ENCODE assay signal across 9 cellular contexts in the genomic region with DNA sequence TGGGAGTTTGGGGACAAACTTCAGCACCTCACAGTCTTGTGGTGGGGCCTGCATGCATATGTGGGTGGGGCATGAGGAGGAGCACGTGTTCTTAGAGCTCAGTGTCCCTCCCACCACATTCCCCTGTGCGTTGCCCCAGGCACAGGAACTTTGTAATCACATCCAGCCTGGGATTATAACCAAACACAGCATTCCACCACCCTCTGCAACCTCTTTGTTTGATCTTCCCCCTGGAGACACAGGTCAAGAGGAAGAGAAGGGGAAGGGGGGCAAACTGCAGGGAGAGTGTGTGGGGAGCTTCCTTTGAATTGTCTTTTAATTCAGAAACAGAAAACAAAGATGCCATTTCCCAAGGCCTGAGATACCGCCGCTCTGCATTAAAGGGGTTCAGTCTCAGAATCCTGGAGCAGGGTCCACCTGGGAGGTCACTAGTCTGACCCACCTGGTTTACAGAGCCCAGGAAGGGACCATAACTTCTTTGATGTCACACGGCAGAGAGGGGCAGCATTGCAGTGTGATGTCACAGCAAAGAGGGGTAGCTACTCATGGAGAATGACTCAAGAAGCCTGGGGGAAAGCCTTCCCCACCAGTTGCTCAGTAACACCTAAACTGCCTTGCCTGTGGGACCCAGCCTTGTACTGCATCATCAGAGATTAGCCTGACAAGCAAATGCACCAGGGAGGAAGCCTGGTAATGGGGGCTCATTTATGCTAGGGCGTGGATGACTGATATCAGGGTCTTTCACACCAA.
DNase-seq lines count a peak whose midpoint lies in the region; ATAC-seq and TF ChIP-seq lines count a peak whose summit lies in the region.
"Had no signal": no experiment of that assay in that cellular context is flagged by ENCODE, and none has a peak within 500 bp of the region (broad histone marks: within the 10 kb centered on the region; RNA-seq: fewer than 3 reads in every experiment).

No MANE protein-coding gene starts in this region.

- H3K4me3 ChIP-seq in heart right ventricle: peak overlapping the region in 1 of 10 donors; percentile 9

- H3K27me3 Mint-ChIP-seq in HFFc6 (ENCODE audit: insufficient read depth) (peaks cover 7% of the 10 kb centered on the region; the same call in 1 of the 2 replicates), WTC11 (ENCODE audit: low read depth) (peaks cover 9% of the 10 kb centered on the region)
- no peaks in the 10 kb centered on the region for H3K27me3 Mint-ChIP-seq in stimulated activated naive B cell treated with anti-CD40 and anti-IgM and Interleukin-4, amounts not matched to agents 10 μg/mL and 1 μg/mL and 100 μg/mL, for 72 hours
- H3K27me3 Mint-ChIP-seq: activated CD4-positive, alpha-beta T cell treated with anti-CD3 and anti-CD28 coated beads, Interleukin-2, amount 10 ng/mL, durations not matched to agents 7 days and 5 days had no signal

- TF ChIP-seq CTCF in HFFc6 (IDR thresholded peaks at IDR 0.05): no peak
- TF ChIP-seq CTCF in WTC11 (IDR thresholded peaks at IDR 0.05): no peak
- no peak for TF ChIP-seq CTCF in heart right ventricle (IDR thresholded peaks at IDR 0.05)
- no peak for TF ChIP-seq CTCF in GM13977 (IDR thresholded peaks at IDR 0.05; ENCODE audit: extremely low read depth, insufficient read depth, missing control alignments)

- in situ Hi-C loops in GM13977 (cut with MboI; ENCODE audit: low pct_unique_long_range_greater_than_20kb, low sequenced_read_pairs, unreplicated experiment): no loop called here

- ATAC-seq in WTC11 (peak; percentile 97), heart right ventricle (peak in 7 of 8 donors; percentile 13 to 84 (median 66)), HG02840 (IDR thresholded peaks at IDR 0.05; ENCODE audit: low FRiP score, unreplicated experiment) (no peak), GM19455 (IDR thresholded peaks at IDR 0.05; ENCODE audit: unreplicated experiment) (no peak)
- peak; percentile 14 to 55 for ATAC-seq in stimulated activated naive B cell treated with anti-CD40 and anti-IgM and Interleukin-4, amounts not matched to agents 10 μg/mL and 1 μg/mL and 100 μg/mL, for 72 hours (replicated peaks)

- intact Hi-C loops in heart right ventricle (cut with DNase I): loop anchor here in 1 of 10 donors (2.0 kb wide), 1 partner anchor 31 kb away; no protein-coding TSS in a partner anchor

- no peaks in the 10 kb centered on the region for H3K36me3 ChIP-seq in heart right ventricle

- 49% methylated on average over 6 of the region's 6 CpGs for WGBS in heart right ventricle, 2 donors

- peaks cover 11 to 50% (median 25%) of the 10 kb centered on the region in 9 donors for H3K4me1 ChIP-seq in heart right ventricle

- H3K27me3 ChIP-seq in heart right ventricle: no peaks in the 10 kb centered on the region

- H3K4me1 Mint-ChIP-seq in HFFc6 (ENCODE audit: low read depth) (peaks cover 38% of the 10 kb centered on the region), WTC11 (peaks cover 23% of the 10 kb centered on the region)
- peaks cover 7 to 8% of the 10 kb centered on the region in 2 donors for H3K4me1 Mint-ChIP-seq in stimulated activated naive B cell treated with anti-CD40 and anti-IgM and Interleukin-4, amounts not matched to agents 10 μg/mL and 1 μg/mL and 100 μg/mL, for 72 hours

- POLR2A ChIA-PET in WTC11 (lab: Charles Lee): interaction anchor here (0.8 kb wide), 1 partner anchor 22 kb away, joined by 3 read pairs; no protein-coding TSS in a partner anchor

- H3K4me3 Mint-ChIP-seq in HFFc6 (peak overlapping the region; percentile 31), WTC11 (no peak overlapping the region)
- H3K4me3 Mint-ChIP-seq in stimulated activated naive B cell treated with anti-CD40 and anti-IgM and Interleukin-4, amounts not matched to agents 10 μg/mL and 1 μg/mL and 100 μg/mL, for 72 hours: peak overlapping the region in 1 of 2 donors; percentile 8
- H3K4me3 Mint-ChIP-seq: activated CD4-positive, alpha-beta T cell treated with anti-CD3 and anti-CD28 coated beads, Interleukin-2, amount 10 ng/mL, durations not matched to agents 7 days and 5 days had no signal

- H3K9me3 Mint-ChIP-seq in HFFc6 (no peaks in the 10 kb centered on the region), WTC11 (peaks cover 11% of the 10 kb centered on the region)
- H3K9me3 Mint-ChIP-seq in stimulated activated naive B cell treated with anti-CD40 and anti-IgM and Interleukin-4, amounts not matched to agents 10 μg/mL and 1 μg/mL and 100 μg/mL, for 72 hours: peaks cover 0 to 2% of the 10 kb centered on the region in 2 donors

- peak; percentile 59 for DNase-seq in HFFc6
- peak; percentile 60 for DNase-seq in WTC11 (ENCODE audit: low spot score)
- DNase-seq in heart right ventricle: peak in 1 of 2 donors; percentile 22
- no peak for DNase-seq in stimulated activated naive B cell treated with anti-CD40 and anti-IgM and Interleukin-4, amounts not matched to agents 10 μg/mL and 1 μg/mL and 100 μg/mL, for 72 hours
- no peak for DNase-seq in GM13977 (ENCODE audit: low spot score)
- no peak for DNase-seq in NCI-H1930 (lab: John Stamatoyannopoulos, UW)
- DNase-seq: activated CD4-positive, alpha-beta T cell treated with anti-CD3 and anti-CD28 coated beads, Interleukin-2, amount 10 ng/mL, durations not matched to agents 7 days and 5 days had no signal

- H3K9me3 ChIP-seq in heart right ventricle: no peaks in the 10 kb centered on the region

- H3K36me3 Mint-ChIP-seq in HFFc6 (ENCODE audit: low read depth): no peaks in the 10 kb centered on the region
- H3K36me3 Mint-ChIP-seq in WTC11: 0 out of 2 replicates have a peak, but pooled peaks cover 4% of the 10 kb centered on the region
- H3K36me3 Mint-ChIP-seq in stimulated activated naive B cell treated with anti-CD40 and anti-IgM and Interleukin-4, amounts not matched to agents 10 μg/mL and 1 μg/mL and 100 μg/mL, for 72 hours: no peaks in the 10 kb centered on the region

- peak overlapping the region; percentile 6 to 82 (median 62) for H3K27ac ChIP-seq in heart right ventricle

- CTCF ChIA-PET in WTC11 (lab: Charles Lee): interaction anchor here (1.0 to 1.5 kb wide), 3 partner anchors 9 to 249 kb away, joined by 4 to 5 read pairs (median 4); no protein-coding TSS in a partner anchor

- H3K27ac Mint-ChIP-seq in HFFc6 (peak overlapping the region; percentile 71), WTC11 (peak overlapping the region; percentile 96)
- H3K27ac Mint-ChIP-seq in stimulated activated naive B cell treated with anti-CD40 and anti-IgM and Interleukin-4, amounts not matched to agents 10 μg/mL and 1 μg/mL and 100 μg/mL, for 72 hours: peak overlapping the region; percentile 9

TF ChIP-seq in WTC11, 78 proteins besides CTCF, POLR2A, EP300 and RAD21:
- TF ChIP-seq ZBTB21 (CRISPR knock-in tag; IDR thresholded peaks at IDR 0.05; ENCODE audit: borderline replicate concordance) (0 out of 2 replicates have a peak, but pooled peaks have one; percentile 40), GABPB1 (CRISPR knock-in tag; IDR thresholded peaks at IDR 0.05) (peak; percentile 55; the same call in 1 of the 2 replicates), USF2 (CRISPR knock-in tag; IDR thresholded peaks at IDR 0.05) (peak; percentile 79), SMAD3 (CRISPR knock-in tag; IDR thresholded peaks at IDR 0.05; ENCODE audit: borderline replicate concordance) (0 out of 2 replicates have a peak, but pooled peaks have one; percentile 52), USF1 (CRISPR knock-in tag; IDR thresholded peaks at IDR 0.05) (0 out of 2 replicates have a peak, but pooled peaks have one; percentile 45), TEAD1 (CRISPR knock-in tag; IDR thresholded peaks at IDR 0.05) (peak; percentile 75; the same call in 1 of the 2 replicates), CREM (CRISPR knock-in tag; IDR thresholded peaks at IDR 0.05) (no peak), SP1 (CRISPR knock-in tag; conservative IDR thresholded peaks at IDR 0.05) (0 out of 2 replicates have a peak, but pooled peaks have one; percentile 9)
- TF ChIP-seq, protein P1, sequence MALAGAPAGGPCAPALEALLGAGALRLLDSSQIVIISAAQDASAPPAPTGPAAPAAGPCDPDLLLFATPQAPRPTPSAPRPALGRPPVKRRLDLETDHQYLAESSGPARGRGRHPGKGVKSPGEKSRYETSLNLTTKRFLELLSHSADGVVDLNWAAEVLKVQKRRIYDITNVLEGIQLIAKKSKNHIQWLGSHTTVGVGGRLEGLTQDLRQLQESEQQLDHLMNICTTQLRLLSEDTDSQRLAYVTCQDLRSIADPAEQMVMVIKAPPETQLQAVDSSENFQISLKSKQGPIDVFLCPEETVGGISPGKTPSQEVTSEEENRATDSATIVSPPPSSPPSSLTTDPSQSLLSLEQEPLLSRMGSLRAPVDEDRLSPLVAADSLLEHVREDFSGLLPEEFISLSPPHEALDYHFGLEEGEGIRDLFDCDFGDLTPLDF (CRISPR knock-in tag; IDR thresholded peaks at IDR 0.05): no peak
- TF ChIP-seq, protein P2, sequence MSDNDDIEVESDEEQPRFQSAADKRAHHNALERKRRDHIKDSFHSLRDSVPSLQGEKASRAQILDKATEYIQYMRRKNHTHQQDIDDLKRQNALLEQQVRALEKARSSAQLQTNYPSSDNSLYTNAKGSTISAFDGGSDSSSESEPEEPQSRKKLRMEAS (CRISPR knock-in tag; IDR thresholded peaks at IDR 0.05): peak; percentile 61; the same call in 1 of the 2 replicates

Comparison
In these comparisons a context has a peak if more than half of its experiments do, and no peak if none do; other contexts are left out.
1. DNase-seq: peak in HFFc6 (single experiment) and WTC11 (single experiment); none in stimulated activated naive B cell treated with anti-CD40 and anti-IgM and Interleukin-4, amounts not matched to agents 10 μg/mL and 1 μg/mL and 100 μg/mL, for 72 hours (single experiment), GM13977 (single experiment) and NCI-H1930 (0 of 2).
2. H3K27ac Mint-ChIP-seq: peak in every context shown above with its lines; median percentile 96 in WTC11; 71 in HFFc6; 9 in stimulated activated naive B cell treated with anti-CD40 and anti-IgM and Interleukin-4, amounts not matched to agents 10 μg/mL and 1 μg/mL and 100 μg/mL, for 72 hours.
3. ATAC-seq: peak in WTC11 (single experiment), heart right ventricle (7 of 8) and stimulated activated naive B cell treated with anti-CD40 and anti-IgM and Interleukin-4, amounts not matched to agents 10 μg/mL and 1 μg/mL and 100 μg/mL, for 72 hours (2 of 2); none in HG02840 (single experiment) and GM19455 (single experiment).